8 cellular contexts compared by ENCODE assay signal in genomic region chr14:103281496-103282231, GRCh38. TPM values are rescaled to one million over a fixed set of nuclear protein-coding genes. Genes with fewer than 3 reads are reported as not detected.
DNase-seq lines count a peak whose midpoint lies in the region; ATAC-seq, FAIRE-seq and TF ChIP-seq lines count a peak whose summit lies in the region.

No MANE protein-coding gene starts in this region.

- no peak for ATAC-seq in HG02840 (IDR thresholded peaks at IDR 0.05; ENCODE audit: low FRiP score, unreplicated experiment)

- no peaks in the 10 kb centered on the region for H3K27me3 ChIP-seq in MG63

- no peak for FAIRE-seq in GM19239 (lab: Jason Lieb, UNC)

- H3K9me3 ChIP-seq in MG63: no peaks in the 10 kb centered on the region

- H3K36me3 ChIP-seq in MG63: no peaks in the 10 kb centered on the region

- peak; percentile 70 for DNase-seq in AG10803 (ENCODE audit: low read depth)
- peak; percentile 8 for DNase-seq in MG63
- peak; percentile 55 for DNase-seq in cerebellar cortex (ENCODE audit: low spot score)
- peak; percentile 49 to 60 for DNase-seq in lung microvascular endothelial cell (ENCODE audit: low read depth in 2 of 2)
- DNase-seq in cerebellar nuclear complex (lab: John Stamatoyannopoulos, UW): no peak
- DNase-seq in activated effector memory CD4-positive, alpha-beta T cell treated with anti-CD3 and anti-CD28 coated beads, Interleukin-2, amount 50 U/mL, for 16 hours: no peak
- DNase-seq in GM19239 (ENCODE audit: insufficient read length, low spot score): no peak

- peak; percentile 74 for TF ChIP-seq CTCF in AG10803 (conservative IDR thresholded peaks at IDR 0.05; ENCODE audit: low read length)

- no peak overlapping the region for H3K4me3 ChIP-seq in AG10803 (ENCODE audit: low read length)
- H3K4me3 ChIP-seq in MG63: no peak overlapping the region

RNA-seq across cellular contexts. Expression of gene EIF5, which starts 52.4 kb away (rescaled TPM):
- total RNA-seq in MG63 (2014; rRNA removed; shearing (Covaris generic); ENCODE audit: low replicate concordance): 180 and 183 TPM in 2 replicates
- 84.6 and 86.3 TPM in 2 replicates for total RNA-seq in lung microvascular endothelial cell

Comparison
In these comparisons a context has a peak if more than half of its experiments do, and no peak if none do; other contexts are left out.
1. DNase-seq: peak in AG10803 (single experiment), MG63 (single experiment), cerebellar cortex (single experiment) and lung microvascular endothelial cell (2 of 2); none in cerebellar nuclear complex (0 of 2), activated effector memory CD4-positive, alpha-beta T cell treated with anti-CD3 and anti-CD28 coated beads, Interleukin-2, amount 50 U/mL, for 16 hours (single experiment) and GM19239 (single experiment).